ENCODE assay signal across 19 cellular contexts in the genomic region with DNA sequence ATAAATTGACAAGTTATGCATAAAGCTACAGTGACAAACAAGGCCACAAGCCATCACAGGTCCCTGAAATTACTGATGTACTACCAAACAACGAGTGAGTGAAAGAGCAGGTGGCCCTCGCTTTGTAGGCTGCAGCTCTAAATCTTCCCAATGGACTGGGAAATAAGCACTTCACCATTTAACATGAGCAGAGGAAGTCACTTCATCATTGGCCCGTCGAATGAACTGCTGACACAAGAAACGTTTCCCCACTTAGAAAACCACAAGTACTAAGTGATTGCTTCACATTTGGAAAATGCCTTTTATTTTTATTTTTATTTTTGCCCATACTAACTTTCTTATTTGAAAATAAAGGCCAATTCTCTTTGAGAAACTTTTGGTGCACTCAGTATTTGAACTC.
"Had no signal": no experiment of that assay in that cellular context is flagged by ENCODE, and none has a peak within 500 bp of the region (broad histone marks: within the 10 kb centered on the region; RNA-seq: fewer than 3 reads in every experiment).

No MANE protein-coding gene starts in this region.

- H3K36me3 ChIP-seq: lower lobe of right lung, neutrophil, stomach, thoracic aorta, WERI-Rb-1 had no signal

- H3K9me3 ChIP-seq: lower lobe of right lung, neutrophil, stomach, thoracic aorta had no signal

- H3K4me3 ChIP-seq: lower lobe of right lung, stomach, thoracic aorta had no signal

- H3K27ac ChIP-seq: lower lobe of right lung, neutrophil, stomach, thoracic aorta, WERI-Rb-1 had no signal

- DNase-seq: activated CD4-positive, alpha-beta memory T cell treated with anti-CD3 and anti-CD28 coated beads, Interleukin-2, amount 10 ng/mL, durations not matched to agents 7 days and 5 days; activated CD4-positive, alpha-beta T cell treated with anti-CD3 and anti-CD28 coated beads for 36 hours; activated gamma-delta T cell treated with Interleukin-2 at 50 U/mL for 16 hours; activated naive CD8-positive, alpha-beta T cell treated with anti-CD3 and anti-CD28 coated beads for 36 hours; activated T-cell treated with anti-CD3 and anti-CD28 coated beads, Interleukin-2, amount 50 U/mL, for 48 hours; anterior cingulate cortex; dermis blood vessel endothelial cell; endodermal cell; erythroblast; immature natural killer cell; left cardiac atrium; lower lobe of right lung; naive thymus-derived CD4-positive, alpha-beta T cell; posterior cingulate gyrus; small intestine; stomach; WERI-Rb-1 had no signal

- ATAC-seq: activated CD4-positive, alpha-beta T cell treated with anti-CD3 and anti-CD28 coated beads for 36 hours; left cardiac atrium; lower lobe of right lung; naive thymus-derived CD4-positive, alpha-beta T cell had no signal

- FAIRE-seq: small intestine had no signal

- H3K4me1 ChIP-seq: lower lobe of right lung, stomach had no signal

- H3K27me3 ChIP-seq: neutrophil, stomach had no signal
